16 cellular contexts compared by ENCODE assay signal in genomic region chr7:46099091-46099490, GRCh38.
DNase-seq lines count a peak whose midpoint lies in the region; ATAC-seq and TF ChIP-seq lines count a peak whose summit lies in the region.
"Had no signal": no experiment of that assay in that cellular context is flagged by ENCODE, and none has a peak within 500 bp of the region (broad histone marks: within the 10 kb centered on the region; RNA-seq: fewer than 3 reads in every experiment).

No MANE protein-coding gene starts in this region.

- no peaks in the 10 kb centered on the region for H3K9me3 ChIP-seq in IMR-90 (ENCODE audit: control insufficient read depth, insufficient read depth, low read length)
- no peaks in the 10 kb centered on the region for H3K9me3 ChIP-seq in stomach

- ATAC-seq in IMR-90 (ENCODE audit: low read depth): peak; percentile 77
- ATAC-seq: GM12878, GM23338, K562 had no signal

- H3K4me1 ChIP-seq in IMR-90 (ENCODE audit: control insufficient read depth, insufficient read depth, low read length) (peaks cover 2% of the 10 kb centered on the region; the same call in 1 of the 2 replicates), stomach (no peaks in the 10 kb centered on the region)

- H2BK15ac ChIP-seq in IMR-90 (ENCODE audit: low read depth, low read length): no peak overlapping the region

- H2BK20ac ChIP-seq in IMR-90 (ENCODE audit: low read depth, low read length): no peak overlapping the region

- H3K56ac ChIP-seq in IMR-90 (ENCODE audit: extremely low read depth, insufficient read depth, low read length): no peak overlapping the region

- H4K91ac ChIP-seq in IMR-90 (ENCODE audit: insufficient read depth, low read depth, low read length): no peak overlapping the region

- H3K27me3 Mint-ChIP-seq in Calu3 (ENCODE audit: unreplicated experiment): no peaks in the 10 kb centered on the region
- no peaks in the 10 kb centered on the region for H3K27me3 Mint-ChIP-seq in type B pancreatic cell

- H3K4ac ChIP-seq in IMR-90 (ENCODE audit: low read depth, low read length): no peak overlapping the region

- no TSS peak for BruUV-seq in Calu3 (replicated peaks; lab: Mats Ljungman, UMichigan)
- BruUV-seq in IMR-90 (replicated peaks; lab: Mats Ljungman, UMichigan): no TSS peak

- no CpG with 5 or more reads among the region's 1 CpG for WGBS in IMR-90 (ENCODE audit: extremely low coverage in 2 of 2, insufficient read length in 1 of 2), 2 experiments
- 45 to 74% (median 66%) methylated on average over 1 of the region's 1 CpG for WGBS in stomach, 5 donors

- H3K36me3 Mint-ChIP-seq in Calu3 (ENCODE audit: insufficient read depth, unreplicated experiment) (no peaks in the 10 kb centered on the region), type B pancreatic cell (peaks cover 3% of the 10 kb centered on the region)

- no peak for TF ChIP-seq EP300 in stomach (IDR thresholded peaks at IDR 0.05)

- H3K9ac ChIP-seq in IMR-90 (ENCODE audit: low read depth, low read length): no peak overlapping the region

- H3K4me3 ChIP-seq in IMR-90 (ENCODE audit: insufficient read depth, low read depth, low read length) (no peak overlapping the region), fibroblast of the aortic adventitia (ENCODE audit: low read depth, low read length) (no peak overlapping the region), stomach (no peak overlapping the region)
- H3K4me3 ChIP-seq: GM12878, GM23338, K562 had no signal

- no peak overlapping the region for H3K27ac ChIP-seq in IMR-90 (ENCODE audit: insufficient read depth, low read length)
- H3K27ac ChIP-seq in stomach: no peak overlapping the region
- H3K27ac ChIP-seq: C4-2B, HL-60 had no signal

- H2BK120ac ChIP-seq in IMR-90 (ENCODE audit: low read depth, low read length): no peak overlapping the region

- H3K36me3 ChIP-seq in IMR-90 (ENCODE audit: control insufficient read depth, insufficient read depth, low read length) (no peaks in the 10 kb centered on the region), stomach (no peaks in the 10 kb centered on the region)

- no peak overlapping the region for H4K5ac ChIP-seq in IMR-90 (ENCODE audit: low read depth, low read length)

- H4K8ac ChIP-seq in IMR-90 (ENCODE audit: low read depth in 2 of 2, low read length in 2 of 2): no peak overlapping the region

- intact Hi-C loops in Calu3 (cut with micrococcal nuclease; ENCODE audit: unreplicated experiment): no loop called here
- intact Hi-C loops in IMR-90 (cut with micrococcal nuclease): no loop called here
- intact Hi-C loops in stomach (cut with DNase I; ENCODE audit: low total_unique reads): no loop called here

- no peak overlapping the region for H3K23ac ChIP-seq in IMR-90 (ENCODE audit: low read depth, low read length)

- no peaks in the 10 kb centered on the region for H4K20me1 ChIP-seq in IMR-90 (ENCODE audit: insufficient read depth, low read length)

- TF ChIP-seq POLR2A in IMR-90 (IDR thresholded peaks at IDR 0.05; ENCODE audit: low read depth, low read length) (no peak), stomach (IDR thresholded peaks at IDR 0.05) (no peak)

- peaks cover 3% of the 10 kb centered on the region for H3K9me3 Mint-ChIP-seq in Calu3 (ENCODE audit: low read depth, unreplicated experiment)
- peaks cover 5% of the 10 kb centered on the region for H3K9me3 Mint-ChIP-seq in type B pancreatic cell
- H3K9me3 Mint-ChIP-seq: GM23338 had no signal

- no peak overlapping the region for H3K18ac ChIP-seq in IMR-90 (ENCODE audit: low read depth, low read length)

- POLR2A ChIA-PET in IMR-90 (lab: Charles Lee; ENCODE audit: unreplicated experiment): no interaction called here

- dilution Hi-C loops in IMR-90 (cut with HindIII; ENCODE audit: low sequenced_read_pairs, unreplicated experiment): no loop called here

- H3K27me3 ChIP-seq in IMR-90 (ENCODE audit: control insufficient read depth, insufficient read depth, low read length) (no peaks in the 10 kb centered on the region), stomach (no peaks in the 10 kb centered on the region)

- no peak overlapping the region for H3K4me2 ChIP-seq in IMR-90 (ENCODE audit: low read depth, low read length)
- H3K4me2 ChIP-seq: GM23338 had no signal

- in situ Hi-C loops in IMR-90 (cut with MboI; ENCODE audit: low sequenced_read_pairs): no loop called here

- DNase-seq in Calu3 (no peak), IMR-90 (peak; percentile 45), fibroblast of the aortic adventitia (ENCODE audit: low read depth) (peak; percentile 15), stomach (no peak), type B pancreatic cell (ENCODE audit: extremely low spot score, unreplicated experiment) (no peak)
- no peak for DNase-seq in activated CD4-positive, alpha-beta T cell treated with anti-CD3 and anti-CD28 coated beads for 48 hours
- DNase-seq: AML-193; CD4-positive, alpha-beta T cell; DMS79 treated with DMSO at 0.1 percent for 48 hours; EL; HCEC 1CT had no signal

- H2BK5ac ChIP-seq in IMR-90 (ENCODE audit: low read depth, low read length, poor library complexity, severe bottlenecking): peak overlapping the region; percentile 28

- H3K9me1 ChIP-seq in IMR-90 (ENCODE audit: insufficient read depth, low read length): no peaks in the 10 kb centered on the region

- H2AK5ac ChIP-seq in IMR-90 (ENCODE audit: low read depth, low read length): no peak overlapping the region

- H3K27ac Mint-ChIP-seq in Calu3 (ENCODE audit: unreplicated experiment) (peak overlapping the region; percentile 66), type B pancreatic cell (no peak overlapping the region)
- H3K27ac Mint-ChIP-seq: CD4-positive, alpha-beta T cell; GM23338 had no signal

- CTCF ChIA-PET in Calu3 (lab: Charles Lee): interaction anchor here (1.0 kb wide), 1 partner anchor 10 kb away, joined by 3 read pairs; no protein-coding TSS in a partner anchor
- CTCF ChIA-PET in IMR-90 (lab: Yijun Ruan, JAX): no interaction called here

- no peak overlapping the region for H2AK9ac ChIP-seq in IMR-90 (replicated peaks; ENCODE audit: low read depth, low read length, poor library complexity)

- TF ChIP-seq CTCF in Calu3 (IDR thresholded peaks at IDR 0.05; ENCODE audit: unreplicated experiment) (no peak), IMR-90 (conservative IDR thresholded peaks at IDR 0.05; ENCODE audit: low read depth, low read length) (no peak), fibroblast of the aortic adventitia (IDR thresholded peaks at IDR 0.05; ENCODE audit: insufficient read depth, low read length) (no peak), stomach (IDR thresholded peaks at IDR 0.05) (no peak), type B pancreatic cell (conservative IDR thresholded peaks at IDR 0.05) (no peak)

- no peak overlapping the region for H3K4me3 Mint-ChIP-seq in Calu3 (ENCODE audit: low read depth, unreplicated experiment)
- no peak overlapping the region for H3K4me3 Mint-ChIP-seq in type B pancreatic cell
- H3K4me3 Mint-ChIP-seq: CD4-positive, alpha-beta T cell; GM23338 had no signal

- no peak overlapping the region for H3K14ac ChIP-seq in IMR-90 (replicated peaks; ENCODE audit: low read depth, low read length)

- H3K4me1 Mint-ChIP-seq in Calu3 (ENCODE audit: low read depth, unreplicated experiment) (peaks cover 17% of the 10 kb centered on the region), type B pancreatic cell (ENCODE audit: unreplicated experiment) (no peaks in the 10 kb centered on the region)
- H3K4me1 Mint-ChIP-seq: GM23338 had no signal

- TF ChIP-seq RAD21 in IMR-90 (IDR thresholded peaks at IDR 0.05; ENCODE audit: low read length): no peak

- no peak overlapping the region for H2AFZ ChIP-seq in IMR-90 (replicated peaks; ENCODE audit: low read length, poor library complexity)
- H2AFZ ChIP-seq: GM23338 had no signal

- H3K79me1 ChIP-seq in IMR-90 (ENCODE audit: low read depth in 1 of 2, low read length in 2 of 2): no peaks in the 10 kb centered on the region

TF ChIP-seq in IMR-90, 13 proteins besides CTCF, POLR2A, EP300 and RAD21:
- TF ChIP-seq SMC3 (IDR thresholded peaks at IDR 0.05; ENCODE audit: low read depth, low read length) (no peak), MAZ (IDR thresholded peaks at IDR 0.05; ENCODE audit: borderline replicate concordance, low read depth, low read length) (no peak), CEBPB (IDR thresholded peaks at IDR 0.05; ENCODE audit: low read depth, low read length) (no peak), ELK1 (IDR thresholded peaks at IDR 0.05; ENCODE audit: borderline replicate concordance, low read depth, low read length) (no peak), FOS (IDR thresholded peaks at IDR 0.05; ENCODE audit: low read depth, low read length) (no peak), NFE2L2 (IDR thresholded peaks at IDR 0.05; ENCODE audit: low read depth, low read length) (no peak), MAFK (IDR thresholded peaks at IDR 0.05; ENCODE audit: low read depth, low read length) (no peak), BHLHE40 (IDR thresholded peaks at IDR 0.05; ENCODE audit: low read depth, low read length) (no peak)

Comparison
In these comparisons a context has a peak if more than half of its experiments do, and no peak if none do; other contexts are left out.
1. DNase-seq: peak in IMR-90 (single experiment) and fibroblast of the aortic adventitia (single experiment); none in Calu3 (single experiment), activated CD4-positive, alpha-beta T cell treated with anti-CD3 and anti-CD28 coated beads for 48 hours (single experiment), stomach (single experiment) and type B pancreatic cell (single experiment).